ENCODE assay signal across 1 cellular context in the genomic region with DNA sequence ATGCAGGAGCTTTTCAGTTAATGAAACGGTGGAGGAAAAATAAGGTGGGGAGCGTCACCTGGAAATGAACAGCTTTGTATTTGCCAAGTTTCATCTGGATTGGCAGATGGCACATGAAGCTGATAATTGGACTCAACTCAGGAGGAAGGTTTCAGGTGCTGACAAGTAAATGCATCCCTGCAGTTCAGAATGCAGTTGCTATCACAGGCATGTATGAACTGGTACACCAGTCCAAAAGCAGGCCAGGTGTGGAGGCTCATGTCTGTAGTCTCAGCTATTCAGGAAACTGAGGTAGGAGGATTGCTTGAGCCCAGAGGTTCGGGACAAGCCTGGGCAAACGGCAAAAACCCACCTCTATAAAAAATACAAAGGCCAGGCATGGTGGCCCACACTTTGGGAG.
TF ChIP-seq lines count a peak whose summit lies in the region.

No MANE protein-coding gene starts in this region.

TF ChIP-seq in WTC11, 78 proteins besides CTCF, POLR2A, EP300 and RAD21 (continued from another document):
- TF ChIP-seq, protein P1, sequence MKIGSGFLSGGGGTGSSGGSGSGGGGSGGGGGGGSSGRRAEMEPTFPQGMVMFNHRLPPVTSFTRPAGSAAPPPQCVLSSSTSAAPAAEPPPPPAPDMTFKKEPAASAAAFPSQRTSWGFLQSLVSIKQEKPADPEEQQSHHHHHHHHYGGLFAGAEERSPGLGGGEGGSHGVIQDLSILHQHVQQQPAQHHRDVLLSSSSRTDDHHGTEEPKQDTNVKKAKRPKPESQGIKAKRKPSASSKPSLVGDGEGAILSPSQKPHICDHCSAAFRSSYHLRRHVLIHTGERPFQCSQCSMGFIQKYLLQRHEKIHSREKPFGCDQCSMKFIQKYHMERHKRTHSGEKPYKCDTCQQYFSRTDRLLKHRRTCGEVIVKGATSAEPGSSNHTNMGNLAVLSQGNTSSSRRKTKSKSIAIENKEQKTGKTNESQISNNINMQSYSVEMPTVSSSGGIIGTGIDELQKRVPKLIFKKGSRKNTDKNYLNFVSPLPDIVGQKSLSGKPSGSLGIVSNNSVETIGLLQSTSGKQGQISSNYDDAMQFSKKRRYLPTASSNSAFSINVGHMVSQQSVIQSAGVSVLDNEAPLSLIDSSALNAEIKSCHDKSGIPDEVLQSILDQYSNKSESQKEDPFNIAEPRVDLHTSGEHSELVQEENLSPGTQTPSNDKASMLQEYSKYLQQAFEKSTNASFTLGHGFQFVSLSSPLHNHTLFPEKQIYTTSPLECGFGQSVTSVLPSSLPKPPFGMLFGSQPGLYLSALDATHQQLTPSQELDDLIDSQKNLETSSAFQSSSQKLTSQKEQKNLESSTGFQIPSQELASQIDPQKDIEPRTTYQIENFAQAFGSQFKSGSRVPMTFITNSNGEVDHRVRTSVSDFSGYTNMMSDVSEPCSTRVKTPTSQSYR (CRISPR knock-in tag; IDR thresholded peaks at IDR 0.05) = no peak
- TF ChIP-seq, protein P2, sequence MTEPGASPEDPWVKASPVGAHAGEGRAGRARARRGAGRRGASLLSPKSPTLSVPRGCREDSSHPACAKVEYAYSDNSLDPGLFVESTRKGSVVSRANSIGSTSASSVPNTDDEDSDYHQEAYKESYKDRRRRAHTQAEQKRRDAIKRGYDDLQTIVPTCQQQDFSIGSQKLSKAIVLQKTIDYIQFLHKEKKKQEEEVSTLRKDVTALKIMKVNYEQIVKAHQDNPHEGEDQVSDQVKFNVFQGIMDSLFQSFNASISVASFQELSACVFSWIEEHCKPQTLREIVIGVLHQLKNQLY (CRISPR knock-in tag; IDR thresholded peaks at IDR 0.05) = no peak
- TF ChIP-seq ESRRA (CRISPR knock-in tag; IDR thresholded peaks at IDR 0.05; ENCODE audit: borderline replicate concordance) (no peak), ZNF671 (CRISPR knock-in tag; IDR thresholded peaks at IDR 0.05) (no peak), GTF2I (CRISPR knock-in tag; conservative IDR thresholded peaks at IDR 0.05) (no peak), JUN (CRISPR knock-in tag; IDR thresholded peaks at IDR 0.05) (no peak), RELA (CRISPR knock-in tag; IDR thresholded peaks at IDR 0.05; ENCODE audit: borderline replicate concordance) (no peak), TP53 (CRISPR knock-in tag; IDR thresholded peaks at IDR 0.05) (no peak)
- TF ChIP-seq, protein P3, sequence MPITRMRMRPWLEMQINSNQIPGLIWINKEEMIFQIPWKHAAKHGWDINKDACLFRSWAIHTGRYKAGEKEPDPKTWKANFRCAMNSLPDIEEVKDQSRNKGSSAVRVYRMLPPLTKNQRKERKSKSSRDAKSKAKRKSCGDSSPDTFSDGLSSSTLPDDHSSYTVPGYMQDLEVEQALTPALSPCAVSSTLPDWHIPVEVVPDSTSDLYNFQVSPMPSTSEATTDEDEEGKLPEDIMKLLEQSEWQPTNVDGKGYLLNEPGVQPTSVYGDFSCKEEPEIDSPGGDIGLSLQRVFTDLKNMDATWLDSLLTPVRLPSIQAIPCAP (CRISPR knock-in tag; IDR thresholded peaks at IDR 0.05) = no peak
